ENCODE assay signal across 20 cellular contexts in genomic region chr12:4221157-4221556, GRCh38. TPM values are rescaled to one million over a fixed set of nuclear protein-coding genes. Genes with fewer than 3 reads are reported as not detected.
DNase-seq lines count a peak whose midpoint lies in the region; FAIRE-seq and TF ChIP-seq lines count a peak whose summit lies in the region.
"Had no signal": no experiment of that assay in that cellular context is flagged by ENCODE, and none has a peak within 500 bp of the region (broad histone marks: within the 10 kb centered on the region; RNA-seq: fewer than 3 reads in every experiment).

No MANE protein-coding gene starts in this region.

- dilution Hi-C loops in endothelial cell of umbilical vein (cut with MboI; ENCODE audit: extremely low pct_ligation_motif_present, low sequenced_read_pairs): no loop called here

- H3K4me3 Mint-ChIP-seq in MCF 10A (ENCODE audit: unreplicated experiment): no peak overlapping the region
- H3K4me3 Mint-ChIP-seq: H9 had no signal

- no peaks in the 10 kb centered on the region for H3K9me3 Mint-ChIP-seq in MCF 10A (ENCODE audit: unreplicated experiment)

- no peaks in the 10 kb centered on the region for H3K9me3 ChIP-seq in breast epithelium
- no peaks in the 10 kb centered on the region for H3K9me3 ChIP-seq in endothelial cell of umbilical vein (replicated peaks; ENCODE audit: control insufficient read depth, insufficient read depth, low read length)

- H3K4me1 ChIP-seq in breast epithelium: no peaks in the 10 kb centered on the region
- H3K4me1 ChIP-seq in endothelial cell of umbilical vein (ENCODE audit: control insufficient read depth, extremely low read depth, insufficient read depth, low read length): no peaks in the 10 kb centered on the region

- TF ChIP-seq CTCF in MCF 10A (IDR thresholded peaks at IDR 0.05; ENCODE audit: unreplicated experiment) (no peak), breast epithelium (IDR thresholded peaks at IDR 0.05) (no peak), endothelial cell of umbilical vein (IDR thresholded peaks at IDR 0.05; ENCODE audit: extremely low read depth in 1 of 2, insufficient read depth in 1 of 2, low read depth in 1 of 2, low read length in 2 of 2) (no peak), foreskin fibroblast (IDR thresholded peaks at IDR 0.05; ENCODE audit: low read depth, low read length) (no peak)

- no peak overlapping the region for H3K27ac Mint-ChIP-seq in MCF 10A (ENCODE audit: low read depth, unreplicated experiment)
- H3K27ac Mint-ChIP-seq: H9 had no signal

- no peak overlapping the region for H3K9ac ChIP-seq in endothelial cell of umbilical vein (replicated peaks; ENCODE audit: extremely low read depth, insufficient read depth, low read length)

- no peak overlapping the region for H2AFZ ChIP-seq in endothelial cell of umbilical vein (ENCODE audit: low read depth, low read length)

- no peaks in the 10 kb centered on the region for H3K9me1 ChIP-seq in endothelial cell of umbilical vein (replicated peaks; ENCODE audit: control insufficient read depth, extremely low read depth, insufficient read depth, low read length)

- DNase-seq in MCF 10A (ENCODE audit: unreplicated experiment): peak; percentile 9
- no peak for DNase-seq in breast epithelium (ENCODE audit: low spot score in 2 of 2)
- peak; percentile 26 for DNase-seq in endothelial cell of umbilical vein (ENCODE audit: low read depth, low spot score)
- peak; percentile 10 for DNase-seq in foreskin fibroblast
- DNase-seq in COLO668 (lab: John Stamatoyannopoulos, UW; ENCODE audit: unreplicated experiment): no peak
- no peak for DNase-seq in occipital lobe (lab: John Stamatoyannopoulos, UW)
- no peak for DNase-seq in cortex of kidney (lab: John Stamatoyannopoulos, UW)
- no peak for DNase-seq in amniotic stem cell (lab: John Stamatoyannopoulos, UW)
- DNase-seq: 8988T, C1 segment of cervical spinal cord, COR-L47, DMS153, H9, Kasumi-1, MV-4-11, NCI-H1436, NCI-H2029 treated with DMSO at 0.1 percent for 48 hours, NCI-H524 had no signal

- H3K4me2 ChIP-seq in endothelial cell of umbilical vein (ENCODE audit: insufficient read depth, low read length): no peak overlapping the region

- H4K20me1 ChIP-seq in endothelial cell of umbilical vein (replicated peaks; ENCODE audit: control insufficient read depth, extremely low read depth, insufficient read depth, low read length): no peaks in the 10 kb centered on the region

- H3K36me3 ChIP-seq in breast epithelium: no peaks in the 10 kb centered on the region
- H3K36me3 ChIP-seq in endothelial cell of umbilical vein (ENCODE audit: control insufficient read depth in 2 of 2, extremely low read depth in 1 of 2, insufficient read depth in 2 of 2, low read length in 2 of 2): no peaks in the 10 kb centered on the region

- peaks cover 46% of the 10 kb centered on the region for H3K27me3 Mint-ChIP-seq in MCF 10A (ENCODE audit: insufficient read depth, unreplicated experiment)

- TF ChIP-seq POLR2A in breast epithelium (IDR thresholded peaks at IDR 0.05): no peak
- TF ChIP-seq POLR2A in endothelial cell of umbilical vein (IDR thresholded peaks at IDR 0.05; ENCODE audit: low read depth, low read length): no peak

- no peak overlapping the region for H3K27ac ChIP-seq in breast epithelium
- no peak overlapping the region for H3K27ac ChIP-seq in endothelial cell of umbilical vein (ENCODE audit: insufficient read depth, low read depth, low read length)

- intact Hi-C loops in MCF 10A (cut with micrococcal nuclease) (no loop called here), breast epithelium (cut with DNase I; ENCODE audit: low total_unique reads) (no loop called here), endothelial cell of umbilical vein (cut with micrococcal nuclease) (no loop called here)

- no peaks in the 10 kb centered on the region for H3K36me3 Mint-ChIP-seq in MCF 10A (ENCODE audit: insufficient read depth, unreplicated experiment)

- H3K4me3 ChIP-seq in breast epithelium: no peak overlapping the region
- H3K4me3 ChIP-seq in endothelial cell of umbilical vein (replicated peaks in 1 of 3; ENCODE audit: insufficient read depth in 1 of 3, low read depth in 1 of 3, low read length in 3 of 3): no peak overlapping the region
- H3K4me3 ChIP-seq in foreskin fibroblast (ENCODE audit: low read depth in 1 of 2, low read length in 2 of 2): no peak overlapping the region
- H3K4me3 ChIP-seq: GM12878 had no signal

- BruUV-seq in MCF 10A (replicated peaks; lab: Mats Ljungman, UMichigan) (no TSS peak), endothelial cell of umbilical vein (replicated peaks; lab: Mats Ljungman, UMichigan) (no TSS peak)

- POLR2A ChIA-PET in MCF 10A (lab: Yijun Ruan, JAX) (no interaction called here), endothelial cell of umbilical vein (lab: Charles Lee) (no interaction called here)

- H3K27me3 ChIP-seq in breast epithelium (peaks cover 0 to 4% of the 10 kb centered on the region in 2 donors), endothelial cell of umbilical vein (ENCODE audit: control insufficient read depth in 2 of 2, insufficient read depth in 2 of 2, low read length in 2 of 2) (no peaks in the 10 kb centered on the region)

- H3K4me1 Mint-ChIP-seq in MCF 10A (ENCODE audit: insufficient read depth, unreplicated experiment): peaks cover under 1% of the 10 kb centered on the region

- FAIRE-seq in endothelial cell of umbilical vein (lab: Jason Lieb, UNC): peak; percentile 31
- FAIRE-seq: GM12878, RCC 7860 had no signal

- CTCF ChIA-PET in MCF 10A (lab: Yijun Ruan, JAX): no interaction called here
- CTCF ChIA-PET in endothelial cell of umbilical vein (lab: Charles Lee): no interaction called here

- H3K79me2 ChIP-seq in endothelial cell of umbilical vein (ENCODE audit: control insufficient read depth, insufficient read depth, low read length): no peaks in the 10 kb centered on the region

TF ChIP-seq in endothelial cell of umbilical vein, 7 proteins besides CTCF, POLR2A, EP300 and RAD21:
- TF ChIP-seq GATA2 (IDR thresholded peaks at IDR 0.05; ENCODE audit: insufficient read depth, insufficient read length, low read depth, low read length): no peak
TF ChIP-seq in endothelial cell of umbilical vein: peak in this region for 0.

RNA-seq across cellular contexts. Expression of gene CCND2, which starts 52.4 kb away (rescaled TPM):
- total RNA-seq in MCF 10A (2022) (62.2 and 70.9 TPM in 2 replicates), breast epithelium (10 to 100 TPM; 43.3 to 72.8 (median 53.7) TPM), endothelial cell of umbilical vein (3.4 and 5.7 TPM in 2 replicates), occipital lobe (300 TPM)
- 0.68 and 0.96 TPM in 2 replicates for polyA plus RNA-seq in endothelial cell of umbilical vein
- polyA plus RNA-seq in endothelial cell of umbilical vein (2011; cell fraction: cytosol; rRNA removed): 0.75 and 0.80 TPM in 2 replicates
- 1.1 TPM in 2 replicates for polyA plus RNA-seq in endothelial cell of umbilical vein (2011; cell fraction: nucleus; rRNA removed)
- polyA plus RNA-seq in endothelial cell of umbilical vein (2012): 1.0 and 2.2 TPM in 2 replicates
- polyA minus RNA-seq in endothelial cell of umbilical vein: 4.0 and 8.3 TPM in 2 replicates
- not detected for polyA minus RNA-seq in endothelial cell of umbilical vein (2011; cell fraction: cytosol; rRNA and poly(A)+ RNA removed)
- polyA minus RNA-seq in endothelial cell of umbilical vein (2011; cell fraction: nucleus; rRNA and poly(A)+ RNA removed): 1.2 TPM in 2 replicates

Comparison
In these comparisons a context has a peak if more than half of its experiments do, and no peak if none do; other contexts are left out.
1. DNase-seq: peak in MCF 10A (single experiment), endothelial cell of umbilical vein (single experiment) and foreskin fibroblast (2 of 2); none in breast epithelium (0 of 2), COLO668 (single experiment), occipital lobe (single experiment), cortex of kidney (single experiment) and amniotic stem cell (single experiment).